ENCODE assay signal across 8 cellular contexts in the genomic region with DNA sequence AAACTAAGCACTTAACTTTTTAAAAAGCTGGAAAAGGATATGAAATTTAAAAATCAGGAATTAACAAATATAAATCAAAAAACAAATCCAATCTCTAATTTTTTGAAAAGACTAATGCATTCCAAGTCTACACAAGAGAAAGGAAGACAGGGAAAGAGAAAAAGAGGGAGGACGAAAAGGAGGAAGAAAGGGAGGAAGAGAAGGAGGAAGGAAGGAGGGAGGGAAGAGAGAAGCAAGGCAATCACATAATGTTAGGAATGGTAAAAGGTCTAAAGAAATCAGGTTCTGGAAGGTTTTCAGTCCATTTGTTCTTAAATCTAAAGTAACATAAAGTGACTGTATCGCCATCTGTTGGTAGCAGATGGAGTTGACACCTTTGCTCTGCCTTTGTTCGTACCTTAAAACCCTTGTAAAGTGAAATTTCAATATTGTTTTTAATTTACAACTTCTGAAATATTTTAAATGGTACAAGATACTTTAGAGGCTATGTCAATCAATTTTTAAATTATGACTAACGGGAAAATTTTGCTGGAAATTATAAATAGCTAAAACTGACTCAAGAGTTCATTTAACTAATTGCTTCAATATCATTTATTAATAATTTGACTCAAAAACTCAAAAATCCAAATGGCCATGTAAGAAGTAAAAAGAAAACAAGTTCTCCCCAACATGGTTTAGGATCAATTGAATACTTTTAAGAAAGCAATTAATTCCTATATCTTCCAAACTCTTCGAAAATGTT. TPM values are rescaled to one million over a fixed set of nuclear protein-coding genes. Genes with fewer than 3 reads are reported as not detected.
DNase-seq lines count a peak whose midpoint lies in the region; ATAC-seq and TF ChIP-seq lines count a peak whose summit lies in the region.

No MANE protein-coding gene starts in this region.

- no peak overlapping the region for H2AFZ ChIP-seq in SU-DHL-6 (ENCODE audit: low read depth, low read length, severe bottlenecking)

- TF ChIP-seq CTCF in SU-DHL-6 (IDR thresholded peaks at IDR 0.05; ENCODE audit: insufficient read depth, low read length, poor library complexity, severe bottlenecking) (peak; percentile 52), epithelial cell of esophagus (IDR thresholded peaks at IDR 0.05; ENCODE audit: insufficient read depth, low read depth, low read length, missing control alignments) (peak; percentile 80)

- no peaks in the 10 kb centered on the region for H3K36me3 ChIP-seq in SU-DHL-6 (ENCODE audit: low read length)

- ATAC-seq in GM18868 (IDR thresholded peaks at IDR 0.05; ENCODE audit: unreplicated experiment) = no peak

- no peaks in the 10 kb centered on the region for H3K9me2 ChIP-seq in SU-DHL-6 (replicated peaks; ENCODE audit: insufficient read depth, low read length)

- no peaks in the 10 kb centered on the region for H4K20me1 ChIP-seq in SU-DHL-6 (ENCODE audit: low read depth, low read length)

- H3K27ac ChIP-seq in SU-DHL-6 (ENCODE audit: low read depth, low read length) = no peak overlapping the region

- H3K4me3 ChIP-seq in Jurkat, Clone E6-1 (ENCODE audit: low read length) = no peak overlapping the region
- H3K4me3 ChIP-seq in SU-DHL-6 (ENCODE audit: insufficient read depth, low read length, poor library complexity, severe bottlenecking) (no peak overlapping the region), epithelial cell of esophagus (ENCODE audit: low read length) (no peak overlapping the region)

- no peaks in the 10 kb centered on the region for H3K9me3 ChIP-seq in SU-DHL-6 (ENCODE audit: insufficient read depth, low read length)

- H3F3A ChIP-seq in SU-DHL-6 (ENCODE audit: insufficient read depth) = no peaks in the 10 kb centered on the region

- no peak overlapping the region for H3K9ac ChIP-seq in SU-DHL-6 (ENCODE audit: low read length)

- peak; percentile 26 for DNase-seq in activated CD8-positive, alpha-beta memory T cell treated with anti-CD3 and anti-CD28 coated beads, Interleukin-2, amount 50 U/mL, for 4 hours
- no peak for DNase-seq in activated CD8-positive, alpha-beta memory T cell treated with anti-CD3 and anti-CD28 coated beads for 24 hours
- peak; percentile 58 for DNase-seq in Jurkat, Clone E6-1 (ENCODE audit: low read depth, low spot score)
- DNase-seq in epithelial cell of esophagus (ENCODE audit: low read depth) = peak; percentile 70
- DNase-seq in pons (ENCODE audit: low spot score) = peak; percentile 25
- DNase-seq in amniotic stem cell (lab: John Stamatoyannopoulos, UW) = no peak

- no peaks in the 10 kb centered on the region for H3K27me3 ChIP-seq in SU-DHL-6 (ENCODE audit: low read length)

- H3K79me2 ChIP-seq in SU-DHL-6 (ENCODE audit: insufficient read depth, low read length) = no peaks in the 10 kb centered on the region

- H3K4me2 ChIP-seq in SU-DHL-6 (ENCODE audit: low read depth, low read length, poor library complexity, severe bottlenecking) = no peak overlapping the region

RNA-seq across cellular contexts. Expression of a gene that starts 20.4 kb away (rescaled TPM):
- 3.8 TPM for polyA plus RNA-seq in Jurkat, Clone E6-1 (2012; ENCODE audit: insufficient read depth, insufficient read length)

Comparison
In these comparisons a context has a peak if more than half of its experiments do, and no peak if none do; other contexts are left out.
1. DNase-seq: peak in activated CD8-positive, alpha-beta memory T cell treated with anti-CD3 and anti-CD28 coated beads, Interleukin-2, amount 50 U/mL, for 4 hours (single experiment), Jurkat, Clone E6-1 (single experiment), epithelial cell of esophagus (single experiment) and pons (single experiment); none in activated CD8-positive, alpha-beta memory T cell treated with anti-CD3 and anti-CD28 coated beads for 24 hours (single experiment) and amniotic stem cell (single experiment).